ENCODE assay signal across 18 cellular contexts in genomic region chr1:7384679-7385078, GRCh38.
"Had no signal": no experiment of that assay in that cellular context is flagged by ENCODE, and none has a peak within 500 bp of the region (broad histone marks: within the 10 kb centered on the region; RNA-seq: fewer than 3 reads in every experiment).

No MANE protein-coding gene starts in this region.

- ATAC-seq: activated CD8-positive, alpha-beta T cell treated with anti-CD3 and anti-CD28 coated beads for 36 hours; left colon; mucosa of descending colon; natural killer cell; right lobe of liver; T-cell had no signal

- H3K4me1 ChIP-seq: prostate gland, right lobe of liver had no signal

- H3K36me3 Mint-ChIP-seq: activated naive CD4-positive, alpha-beta T cell treated with anti-CD3 and anti-CD28 coated beads, Interleukin-2, amount 10 ng/mL, durations not matched to agents 7 days and 5 days; natural killer cell; T-cell had no signal

- H3K4me3 ChIP-seq: mucosa of descending colon, prostate gland, right lobe of liver had no signal

- H3K9me3 Mint-ChIP-seq: activated naive CD4-positive, alpha-beta T cell treated with anti-CD3 and anti-CD28 coated beads, Interleukin-2, amount 10 ng/mL, durations not matched to agents 7 days and 5 days; activated T-helper 2 cell treated with anti-CD3 and anti-CD28 coated beads, Interferon-gamma antibody, Interleukin-2, Interleukin-4, amounts not matched to agents 10 μg/mL and 5 μg/mL and 100 μg/mL, durations not matched to agents 14 hours and 24 hours and 36 hours; natural killer cell had no signal

- H3K4me1 Mint-ChIP-seq: activated naive CD4-positive, alpha-beta T cell treated with anti-CD3 and anti-CD28 coated beads, Interleukin-2, amount 10 ng/mL, durations not matched to agents 7 days and 5 days; natural killer cell; T-cell had no signal

- H3K27ac ChIP-seq: prostate gland, right lobe of liver had no signal

- H3K9me3 ChIP-seq: mucosa of descending colon, prostate gland, right lobe of liver had no signal

- DNase-seq: activated CD4-positive, alpha-beta T cell treated with anti-CD3 and anti-CD28 coated beads for 4 hours; activated CD8-positive, alpha-beta T cell treated with anti-CD3 and anti-CD28 coated beads for 36 hours; activated naive CD4-positive, alpha-beta T cell treated with anti-CD3 and anti-CD28 coated beads, Interleukin-2, amount 10 ng/mL, durations not matched to agents 7 days and 5 days; activated T-cell treated with anti-CD3 and anti-CD28 coated beads for 4 hours; central memory CD4-positive, alpha-beta T cell; dermis blood vessel endothelial cell; left colon; mammary epithelial cell; mucosa of descending colon; natural killer cell; nucleus accumbens; stimulated activated CD4-positive, alpha-beta T cell treated with anti-CD3 and anti-CD28 coated beads, Interleukin-12 subunit alpha, Interleukin-12 subunit beta, amount 100 ng/mL, for 4 hours; stimulated activated naive CD4-positive, alpha-beta T cell treated with Interleukin-2 at 50 U/mL for 16 hours; T-cell; T1000 had no signal

- H3K36me3 ChIP-seq: prostate gland, right lobe of liver had no signal

- H3K4me3 Mint-ChIP-seq: activated CD8-positive, alpha-beta T cell treated with anti-CD3 and anti-CD28 coated beads for 36 hours; activated naive CD4-positive, alpha-beta T cell treated with anti-CD3 and anti-CD28 coated beads, Interleukin-2, amount 10 ng/mL, durations not matched to agents 7 days and 5 days; natural killer cell; T-cell had no signal

- H3K27ac Mint-ChIP-seq: activated CD8-positive, alpha-beta T cell treated with anti-CD3 and anti-CD28 coated beads for 36 hours; activated naive CD4-positive, alpha-beta T cell treated with anti-CD3 and anti-CD28 coated beads, Interleukin-2, amount 10 ng/mL, durations not matched to agents 7 days and 5 days; activated T-helper 2 cell treated with anti-CD3 and anti-CD28 coated beads, Interferon-gamma antibody, Interleukin-2, Interleukin-4, amounts not matched to agents 10 μg/mL and 5 μg/mL and 100 μg/mL, durations not matched to agents 14 hours and 24 hours and 36 hours; natural killer cell; T-cell had no signal

- H3K27me3 ChIP-seq: right lobe of liver had no signal
